In genomic region chr14:80150301-80150700, GRCh38 we compare ENCODE assay signal across 17 cellular contexts.
"Had no signal": no experiment of that assay in that cellular context is flagged by ENCODE, and none has a peak within 500 bp of the region (broad histone marks: within the 10 kb centered on the region; RNA-seq: fewer than 3 reads in every experiment).

No MANE protein-coding gene starts in this region.

- ATAC-seq: body of pancreas, heart left ventricle, left lung, pancreas had no signal

- H3K4me1 ChIP-seq: body of pancreas, heart left ventricle, left lung, pancreas, sigmoid colon had no signal

- H3K9me3 Mint-ChIP-seq: activated naive CD4-positive, alpha-beta T cell treated with anti-CD3 and anti-CD28 coated beads, Interleukin-2, amount 10 ng/mL, durations not matched to agents 7 days and 5 days; central memory CD8-positive, alpha-beta T cell had no signal

- H3K36me3 Mint-ChIP-seq: activated naive CD4-positive, alpha-beta T cell treated with anti-CD3 and anti-CD28 coated beads, Interleukin-2, amount 10 ng/mL, durations not matched to agents 7 days and 5 days; naive B cell had no signal

- H3K9me3 ChIP-seq: body of pancreas, heart left ventricle, pancreas, sigmoid colon, thoracic aorta had no signal

- H3K4me1 Mint-ChIP-seq: activated naive CD4-positive, alpha-beta T cell treated with anti-CD3 and anti-CD28 coated beads, Interleukin-2, amount 10 ng/mL, durations not matched to agents 7 days and 5 days; central memory CD8-positive, alpha-beta T cell; naive B cell had no signal

- H3K27ac Mint-ChIP-seq: activated naive CD4-positive, alpha-beta T cell treated with anti-CD3 and anti-CD28 coated beads, Interleukin-2, amount 10 ng/mL, durations not matched to agents 7 days and 5 days; naive B cell had no signal

- H3K4me3 Mint-ChIP-seq: activated naive CD4-positive, alpha-beta T cell treated with anti-CD3 and anti-CD28 coated beads, Interleukin-2, amount 10 ng/mL, durations not matched to agents 7 days and 5 days; central memory CD8-positive, alpha-beta T cell; naive B cell had no signal

- H3K36me3 ChIP-seq: heart left ventricle, left lung, pancreas, sigmoid colon, thoracic aorta had no signal

- H3K27me3 Mint-ChIP-seq: activated naive CD4-positive, alpha-beta T cell treated with anti-CD3 and anti-CD28 coated beads, Interleukin-2, amount 10 ng/mL, durations not matched to agents 7 days and 5 days; central memory CD8-positive, alpha-beta T cell; naive B cell had no signal

- H3K27ac ChIP-seq: body of pancreas, heart left ventricle, left lung, pancreas, sigmoid colon, thoracic aorta, VCaP had no signal

- H3K4me3 ChIP-seq: body of pancreas, heart left ventricle, left lung, pancreas, sigmoid colon, thoracic aorta had no signal

- DNase-seq: activated CD4-positive, alpha-beta T cell treated with anti-CD3 and anti-CD28 coated beads for 1 hour; activated CD4-positive, alpha-beta T cell treated with anti-CD3 and anti-CD28 coated beads, Interleukin-2, amount 50 U/mL, for 48 hours; activated naive CD4-positive, alpha-beta T cell treated with anti-CD3 and anti-CD28 coated beads, Interleukin-2, amount 10 ng/mL, durations not matched to agents 7 days and 5 days; body of pancreas; cortex of kidney; effector CD8-positive, alpha-beta T cell; heart left ventricle; left lung; naive B cell; pancreas; sigmoid colon; stimulated activated CD4-positive, alpha-beta T cell treated with anti-CD3 and anti-CD28 coated beads, Interleukin-1b, Interleukin-23, amount 100 ng/mL, for 48 hours; T-helper 1 cell; T1000 had no signal

- H3K27me3 ChIP-seq: body of pancreas, heart left ventricle, left lung, pancreas, sigmoid colon had no signal
